In genomic region chr13:42327725-42328124, GRCh38 we compare ENCODE assay signal across 23 cellular contexts. TPM values are rescaled to one million over a fixed set of nuclear protein-coding genes. Genes with fewer than 3 reads are reported as not detected.
A peak's percentile ranks its signal among the peaks of the same experiment; 100 is the strongest.
DNase-seq lines count a peak whose midpoint lies in the region; ATAC-seq and TF ChIP-seq lines count a peak whose summit lies in the region.
"Had no signal": no experiment of that assay in that cellular context is flagged by ENCODE, and none has a peak within 500 bp of the region (broad histone marks: within the 10 kb centered on the region; RNA-seq: fewer than 3 reads in every experiment).

No MANE protein-coding gene starts in this region.

- H3K4me2 ChIP-seq in GM23338, result no peak overlapping the region

- H3K9ac ChIP-seq in endodermal cell (ENCODE audit: extremely low read depth, low read length, poor library complexity, severe bottlenecking), result no peak overlapping the region

- H3K4me3 Mint-ChIP-seq in T-helper 2 cell treated with Interferon-gamma antibody and Interleukin-4, amounts not matched to agents 5 μg/mL and 100 μg/mL, for 36 hours, result no peak overlapping the region
- H3K4me3 Mint-ChIP-seq in GM23338 (no peak overlapping the region), endodermal cell (no peak overlapping the region)
- H3K4me3 Mint-ChIP-seq: CD14-positive monocyte had no signal

- no peaks in the 10 kb centered on the region for H3K9me3 Mint-ChIP-seq in T-helper 2 cell treated with Interferon-gamma antibody and Interleukin-4, amounts not matched to agents 5 μg/mL and 100 μg/mL, for 36 hours
- no peaks in the 10 kb centered on the region; the same call in 1 of the 3 replicates for H3K9me3 Mint-ChIP-seq in GM23338
- H3K9me3 Mint-ChIP-seq in endodermal cell, result no peaks in the 10 kb centered on the region

- H3K36me3 ChIP-seq in GM23338 (ENCODE audit: insufficient read depth) (no peaks in the 10 kb centered on the region), endodermal cell (ENCODE audit: control insufficient read depth, insufficient read depth, low read length) (no peaks in the 10 kb centered on the region)

- H3K36me3 Mint-ChIP-seq in T-helper 2 cell treated with Interferon-gamma antibody and Interleukin-4, amounts not matched to agents 5 μg/mL and 100 μg/mL, for 36 hours (ENCODE audit: low read depth), result peaks cover 15% of the 10 kb centered on the region
- H3K36me3 Mint-ChIP-seq in GM23338 (ENCODE audit: low read depth) (no peaks in the 10 kb centered on the region), endodermal cell (ENCODE audit: low read depth) (no peaks in the 10 kb centered on the region)

- H3K9me3 ChIP-seq in endodermal cell (ENCODE audit: control insufficient read depth, low read length), result no peaks in the 10 kb centered on the region

- H4K20me1 ChIP-seq in GM23338 (replicated peaks; ENCODE audit: insufficient read depth), result no peaks in the 10 kb centered on the region

- DNase-seq in T-helper 2 cell treated with Interferon-gamma antibody and Interleukin-4, amounts not matched to agents 5 μg/mL and 100 μg/mL, for 36 hours (ENCODE audit: low spot score), result no peak
- DNase-seq in T-helper 2 cell, result no peak
- peak; percentile 22 for DNase-seq in GM23338 (ENCODE audit: low spot score)
- DNase-seq in endodermal cell, result no peak
- no peak for DNase-seq in Kasumi-1 (lab: John Stamatoyannopoulos, UW)
- DNase-seq: AML-193; COR-L47; DMS 273 treated with DMSO at 0.1 percent for 48 hours; DND-41; HCEC 1CT; KBM-7; MV-4-11; NCI-H1694 treated with DMSO at 0.1 percent for 48 hours; NCI-H510A; NCI-H748 treated with DMSO at 0.1 percent for 48 hours; NK-92 treated with Interleukin-12 subunit alpha and Interleukin-12 subunit beta, amount 100 ng/mL, for 24 hours; OCI-M1; Right ventricle myocardium superior had no signal

- no peaks in the 10 kb centered on the region for H3K79me2 ChIP-seq in GM23338 (replicated peaks; ENCODE audit: insufficient read depth)

- peaks cover 24% of the 10 kb centered on the region for H3K4me1 Mint-ChIP-seq in T-helper 2 cell treated with Interferon-gamma antibody and Interleukin-4, amounts not matched to agents 5 μg/mL and 100 μg/mL, for 36 hours (ENCODE audit: low read depth)
- H3K4me1 Mint-ChIP-seq in GM23338 (0 out of 3 replicates have a peak, but pooled peaks cover 2% of the 10 kb centered on the region), endodermal cell (peaks cover 32% of the 10 kb centered on the region)

- no peaks in the 10 kb centered on the region for H3K27me3 Mint-ChIP-seq in T-helper 2 cell treated with Interferon-gamma antibody and Interleukin-4, amounts not matched to agents 5 μg/mL and 100 μg/mL, for 36 hours (ENCODE audit: low read depth)
- H3K27me3 Mint-ChIP-seq in GM23338 (ENCODE audit: insufficient read depth, low read depth, poor library complexity) (peaks cover 2% of the 10 kb centered on the region), endodermal cell (ENCODE audit: insufficient read depth) (no peaks in the 10 kb centered on the region)

- H2AFZ ChIP-seq in GM23338, result 0 out of 2 replicates have a peak overlapping the region, but pooled peaks have one; percentile 20

- H3F3A ChIP-seq in GM23338 (replicated peaks; ENCODE audit: low read depth), result no peaks in the 10 kb centered on the region

- H3K27me3 ChIP-seq in GM23338 (ENCODE audit: insufficient read depth), result no peaks in the 10 kb centered on the region
- no peaks in the 10 kb centered on the region for H3K27me3 ChIP-seq in endodermal cell (ENCODE audit: control insufficient read depth, insufficient read depth, low read length, poor library complexity, severe bottlenecking)

- 0 out of 2 replicates have a peak, but pooled peaks cover 2% of the 10 kb centered on the region for H3K9me2 ChIP-seq in GM23338 (ENCODE audit: insufficient read depth)

- peak overlapping the region; percentile 51 for H3K27ac Mint-ChIP-seq in T-helper 2 cell treated with Interferon-gamma antibody and Interleukin-4, amounts not matched to agents 5 μg/mL and 100 μg/mL, for 36 hours
- H3K27ac Mint-ChIP-seq in GM23338 (no peak overlapping the region), endodermal cell (no peak overlapping the region)
- H3K27ac Mint-ChIP-seq: CD14-positive monocyte had no signal

- peak; percentile 54 for ATAC-seq in GM23338
- ATAC-seq in GM21619 (IDR thresholded peaks at IDR 0.05; ENCODE audit: unreplicated experiment), result no peak
- ATAC-seq in HG03135 (IDR thresholded peaks at IDR 0.05; ENCODE audit: unreplicated experiment), result no peak
- ATAC-seq in HG03457 (IDR thresholded peaks at IDR 0.05; ENCODE audit: unreplicated experiment), result no peak

- H3K4me3 ChIP-seq in GM23338 (no peak overlapping the region), endodermal cell (ENCODE audit: low read length) (no peak overlapping the region)

- no peaks in the 10 kb centered on the region for H3K4me1 ChIP-seq in GM23338 (ENCODE audit: insufficient read depth)
- H3K4me1 ChIP-seq in endodermal cell (ENCODE audit: control insufficient read depth, insufficient read depth, low read length), result peaks cover 14% of the 10 kb centered on the region

- H3K27ac ChIP-seq in GM23338 (ENCODE audit: low read depth), result no peak overlapping the region
- no peak overlapping the region for H3K27ac ChIP-seq in endodermal cell (ENCODE audit: low read depth, low read length)
- H3K27ac ChIP-seq: 22Rv1 had no signal

- TF ChIP-seq CTCF in GM23338 (conservative IDR thresholded peaks at IDR 0.05; ENCODE audit: low read depth in 2 of 2), result peak; percentile 28 to 36; a peak in 3 of 4 replicates
- peak; percentile 49 for TF ChIP-seq CTCF in endodermal cell (conservative IDR thresholded peaks at IDR 0.05)

TF ChIP-seq in GM23338, 12 proteins besides CTCF, POLR2A, EP300 and RAD21:
- TF ChIP-seq ZNF462 (CRISPR knock-in tag; IDR thresholded peaks at IDR 0.05) (no peak), CREB1 (CRISPR knock-in tag; IDR thresholded peaks at IDR 0.05; ENCODE audit: low read depth) (no peak), NANOG (IDR thresholded peaks at IDR 0.05; ENCODE audit: borderline replicate concordance) (no peak), EZH2phosphoT487 (IDR thresholded peaks at IDR 0.05; ENCODE audit: unreplicated experiment) (no peak), ZNF114 (CRISPR knock-in tag; IDR thresholded peaks at IDR 0.05) (no peak), POLR2AphosphoS5 (IDR thresholded peaks at IDR 0.05; ENCODE audit: low read depth) (no peak), STAT1 (IDR thresholded peaks at IDR 0.05; ENCODE audit: unreplicated experiment) (no peak)

RNA-seq across cellular contexts. Expression of gene AKAP11, which starts 55.8 kb away (rescaled TPM):
- total RNA-seq in GM23338 (2014; rRNA removed; shearing (Covaris generic)), result 20.7 and 21.6 TPM in 2 replicates
- 4.2 and 4.3 TPM in 2 replicates for polyA plus RNA-seq in GM23338 (2016; fragmentation: Nextera tagmentation; extraction: Ambion mirVana)
- total RNA-seq in endodermal cell, result 10 to 100 TPM; 16.9 to 17.6 TPM
- polyA plus RNA-seq in endodermal cell (2013, experiment 1 of 2), result 18.2 TPM
- polyA plus RNA-seq in endodermal cell (2013, experiment 2 of 2), result 19.4 TPM
